In the genomic region with DNA sequence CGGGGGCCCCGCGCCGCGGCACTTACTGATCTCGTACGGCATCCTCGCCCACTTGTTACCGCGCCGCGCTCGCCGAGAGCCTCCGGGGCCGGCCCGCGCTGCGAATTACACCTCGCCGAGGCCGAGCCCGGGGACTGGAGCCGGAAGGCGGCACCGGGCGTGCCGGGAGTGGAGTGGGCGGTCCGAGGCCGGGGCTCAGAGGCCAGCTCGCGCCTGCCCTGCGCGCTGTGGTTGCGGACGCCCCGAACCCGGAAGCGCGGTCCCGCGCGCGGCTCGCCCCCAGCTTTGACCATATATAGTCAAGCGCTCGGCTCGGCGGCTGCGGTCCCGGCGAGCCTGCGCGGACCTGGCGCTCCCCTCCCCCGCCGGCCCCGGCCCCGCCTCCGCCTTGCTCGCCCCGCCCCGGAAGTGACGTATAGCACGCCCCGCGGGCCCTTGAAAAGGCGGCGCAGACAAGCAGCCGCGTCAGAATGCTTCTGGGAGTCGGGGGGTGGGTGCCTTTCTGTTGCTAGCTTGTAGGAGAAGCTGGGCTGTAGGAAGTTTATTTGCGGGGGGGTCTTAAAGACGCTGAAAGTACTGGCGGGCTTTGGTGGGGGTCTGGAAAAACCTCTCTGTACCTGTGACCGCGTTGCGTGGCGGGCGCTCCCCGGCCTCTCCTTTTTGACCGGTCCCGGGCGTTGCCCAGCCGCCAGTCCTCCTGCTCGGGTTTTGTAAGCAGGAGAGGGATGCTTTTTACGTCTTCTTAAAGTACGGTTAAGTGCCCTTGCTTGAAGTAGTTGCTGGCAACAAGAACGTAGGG, we compare ENCODE assay signal across 8 cellular contexts. TPM values are rescaled to one million over a fixed set of nuclear protein-coding genes. Genes with fewer than 3 reads are reported as not detected.
A peak's percentile ranks its signal among the peaks of the same experiment; 100 is the strongest.
DNase-seq lines count a peak whose midpoint lies in the region; ATAC-seq and TF ChIP-seq lines count a peak whose summit lies in the region.

A gene with protein sequence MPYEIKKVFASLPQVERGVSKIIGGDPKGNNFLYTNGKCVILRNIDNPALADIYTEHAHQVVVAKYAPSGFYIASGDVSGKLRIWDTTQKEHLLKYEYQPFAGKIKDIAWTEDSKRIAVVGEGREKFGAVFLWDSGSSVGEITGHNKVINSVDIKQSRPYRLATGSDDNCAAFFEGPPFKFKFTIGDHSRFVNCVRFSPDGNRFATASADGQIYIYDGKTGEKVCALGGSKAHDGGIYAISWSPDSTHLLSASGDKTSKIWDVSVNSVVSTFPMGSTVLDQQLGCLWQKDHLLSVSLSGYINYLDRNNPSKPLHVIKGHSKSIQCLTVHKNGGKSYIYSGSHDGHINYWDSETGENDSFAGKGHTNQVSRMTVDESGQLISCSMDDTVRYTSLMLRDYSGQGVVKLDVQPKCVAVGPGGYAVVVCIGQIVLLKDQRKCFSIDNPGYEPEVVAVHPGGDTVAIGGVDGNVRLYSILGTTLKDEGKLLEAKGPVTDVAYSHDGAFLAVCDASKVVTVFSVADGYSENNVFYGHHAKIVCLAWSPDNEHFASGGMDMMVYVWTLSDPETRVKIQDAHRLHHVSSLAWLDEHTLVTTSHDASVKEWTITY (minus strand): TSS at position 175 of the 799 bp plus-strand sequence. CDS start 133 bp downstream, at position 42.

- H3K18ac ChIP-seq in H9 (ENCODE audit: insufficient read length, low read depth, low read length) = peak within 1 kb of the TSS; percentile 93

- no peak within 1 kb of the TSS for H2BK20ac ChIP-seq in H9 (ENCODE audit: low read depth, low read length, poor library complexity, severe bottlenecking)

- H2BK12ac ChIP-seq in H9 (ENCODE audit: insufficient read length, low read depth, low read length) = no peak within 1 kb of the TSS

- no peak within 1 kb of the TSS; the same call in 1 of the 2 replicates for H3K4ac ChIP-seq in H9 (ENCODE audit: low read depth, low read length)

- peak; percentile 85 for ATAC-seq in stimulated activated naive CD8-positive, alpha-beta T cell treated with anti-CD3 and anti-CD28 coated beads, Interleukin-15, amount 100 ng/mL, for 72 hours

- peak; percentile 50 for TF ChIP-seq EP300 in neural cell (conservative IDR thresholded peaks at IDR 0.05; ENCODE audit: poor library complexity, severe bottlenecking)

- no CpG with 5 or more reads among the region's 90 CpGs for WGBS in H9 (ENCODE audit: extremely low coverage, insufficient read length, low lambda C conversion rate)

- TF ChIP-seq RAD21 in neural cell (conservative IDR thresholded peaks at IDR 0.05) = peak; percentile 11

- H2BK5ac ChIP-seq in H9 (ENCODE audit: insufficient read length, low read length) = no peak within 1 kb of the TSS

- H3K4me3 ChIP-seq in MG63 (peak within 1 kb of the TSS; percentile 68), neural cell (ENCODE audit: low read length) (peak within 1 kb of the TSS; percentile 87)

- peak within 1 kb of the TSS; percentile 40 for H2BK120ac ChIP-seq in H9 (ENCODE audit: low read depth, low read length, poor library complexity, severe bottlenecking)

- no peaks in the 10 kb centered on the region for H4K20me1 ChIP-seq in H9 (ENCODE audit: control insufficient read depth, insufficient read depth, insufficient read length)
- H4K20me1 ChIP-seq in neural cell (ENCODE audit: insufficient read depth) = no peaks in the 10 kb centered on the region

- no peaks in the 10 kb centered on the region; the same call in 1 of the 2 replicates for H3K27me3 Mint-ChIP-seq in H9 (ENCODE audit: low read depth)
- H3K27me3 Mint-ChIP-seq in stimulated activated naive CD8-positive, alpha-beta T cell treated with anti-CD3 and anti-CD28 coated beads, Interleukin-15, amount 100 ng/mL, for 72 hours = no peaks in the 10 kb centered on the region

- peaks cover 59 to 70% of the 10 kb centered on the region in 2 experiments for H3K4me1 Mint-ChIP-seq in H9
- H3K4me1 Mint-ChIP-seq in stimulated activated naive CD8-positive, alpha-beta T cell treated with anti-CD3 and anti-CD28 coated beads, Interleukin-15, amount 100 ng/mL, for 72 hours = peaks cover 90% of the 10 kb centered on the region

- H3K9me3 ChIP-seq in ES-I3 (ENCODE audit: control insufficient read depth, insufficient read depth, low read length) (no peaks in the 10 kb centered on the region), H9 (ENCODE audit: control insufficient read depth, low read depth, low read length) (no peaks in the 10 kb centered on the region), MG63 (no peaks in the 10 kb centered on the region), neural cell (ENCODE audit: low read length) (no peaks in the 10 kb centered on the region)

- H3K4me3 Mint-ChIP-seq in H9 = peak within 1 kb of the TSS; percentile 94 to 96
- peak within 1 kb of the TSS; percentile 93 to 94 for H3K4me3 Mint-ChIP-seq in stimulated activated naive CD8-positive, alpha-beta T cell treated with anti-CD3 and anti-CD28 coated beads, Interleukin-15, amount 100 ng/mL, for 72 hours

- no peak within 1 kb of the TSS for H3K56ac ChIP-seq in H9 (ENCODE audit: insufficient read length, low read depth, low read length)

- H2AFZ ChIP-seq in H9 (ENCODE audit: low read length) = no peak within 1 kb of the TSS
- H2AFZ ChIP-seq in neural cell (ENCODE audit: low read depth, low read length) = peak within 1 kb of the TSS; percentile 89

- no peaks in the 10 kb centered on the region for H3F3A ChIP-seq in neural cell (ENCODE audit: insufficient read depth, low read length, poor library complexity, severe bottlenecking)

- no peak within 1 kb of the TSS for H4K8ac ChIP-seq in H9 (replicated peaks; ENCODE audit: insufficient read length, low read depth, low read length)

- H3K4me1 ChIP-seq in ES-I3 (ENCODE audit: insufficient read depth, low read length) (peaks cover 25% of the 10 kb centered on the region), H9 (ENCODE audit: insufficient read depth, low read length) (peaks cover 11% of the 10 kb centered on the region)

- TF ChIP-seq CTCF in H9 (conservative IDR thresholded peaks at IDR 0.05) = no peak
- TF ChIP-seq CTCF in neural cell (IDR thresholded peaks at IDR 0.05; ENCODE audit: poor library complexity, severe bottlenecking) = no peak

- peak within 1 kb of the TSS; percentile 92 for H3K14ac ChIP-seq in H9 (ENCODE audit: insufficient read depth, low read length)

- no peak within 1 kb of the TSS for H2AK5ac ChIP-seq in H9 (ENCODE audit: insufficient read length, low read length)

- peak within 1 kb of the TSS; percentile 98 to 100 (median 98) for H3K27ac Mint-ChIP-seq in H9
- H3K27ac Mint-ChIP-seq in stimulated activated naive CD8-positive, alpha-beta T cell treated with anti-CD3 and anti-CD28 coated beads, Interleukin-15, amount 100 ng/mL, for 72 hours = peak within 1 kb of the TSS; percentile 94

- DNase-seq in H9 (peak; percentile 95), MG63 (peak; percentile 92), SIG-M5 (lab: John Stamatoyannopoulos, UW) (peak; percentile 13), activated gamma-delta T cell (lab: John Stamatoyannopoulos, UW) (peak; percentile 92), fibroblast of the conjunctiva (ENCODE audit: low read depth) (peak; percentile 91)
- peak; percentile 91 to 92 for DNase-seq in stimulated activated naive CD8-positive, alpha-beta T cell treated with anti-CD3 and anti-CD28 coated beads, Interleukin-15, amount 100 ng/mL, for 72 hours

- H4K5ac ChIP-seq in H9 (ENCODE audit: insufficient read length, low read depth, low read length) = no peak within 1 kb of the TSS

- H3K4me2 ChIP-seq in H9 (ENCODE audit: insufficient read depth, insufficient read length, low read length) = peak within 1 kb of the TSS; percentile 70
- H3K4me2 ChIP-seq in neural cell (ENCODE audit: low read length) = peak within 1 kb of the TSS; percentile 92

- H3K36me3 ChIP-seq in ES-I3 (ENCODE audit: insufficient read depth, low read length) (peaks cover 36% of the 10 kb centered on the region), MG63 (peaks cover 39% of the 10 kb centered on the region), neural cell (ENCODE audit: insufficient read depth, low read length) (no peaks in the 10 kb centered on the region)

- H3K9me2 ChIP-seq in neural cell (ENCODE audit: insufficient read depth, low read length) = no peaks in the 10 kb centered on the region

- peaks cover 13% of the 10 kb centered on the region for H3K23me2 ChIP-seq in H9 (ENCODE audit: insufficient read length, low read depth, low read length, poor library complexity, severe bottlenecking)

- peaks cover 13% of the 10 kb centered on the region; the same call in 1 of the 2 replicates for H3K79me2 ChIP-seq in H9 (ENCODE audit: insufficient read depth, low read length)
- H3K79me2 ChIP-seq in neural cell (replicated peaks; ENCODE audit: insufficient read depth, low read length) = peaks cover 20% of the 10 kb centered on the region

- no peak within 1 kb of the TSS for H3K23ac ChIP-seq in H9 (ENCODE audit: insufficient read length, low read depth, low read length)

- no peak within 1 kb of the TSS for H2BK15ac ChIP-seq in H9 (ENCODE audit: low read depth, low read length)

- H3K9ac ChIP-seq in ES-I3 (ENCODE audit: low read depth, low read length) (peak within 1 kb of the TSS; percentile 78), H9 (ENCODE audit: extremely low read depth, insufficient read length, low read length) (peak within 1 kb of the TSS; percentile 89), neural cell (ENCODE audit: low read length) (peak within 1 kb of the TSS; percentile 93)

- H3K9me3 Mint-ChIP-seq in H9 = no peaks in the 10 kb centered on the region; a peak in 1 of 5 replicates
- no peaks in the 10 kb centered on the region for H3K9me3 Mint-ChIP-seq in stimulated activated naive CD8-positive, alpha-beta T cell treated with anti-CD3 and anti-CD28 coated beads, Interleukin-15, amount 100 ng/mL, for 72 hours

- H3K27ac ChIP-seq in H9 (ENCODE audit: insufficient read length, low read depth, low read length) = peak within 1 kb of the TSS; percentile 27
- H3K27ac ChIP-seq in neural cell (ENCODE audit: low read length) = peak within 1 kb of the TSS; percentile 92

- peaks cover 3% of the 10 kb centered on the region for H3K79me1 ChIP-seq in H9 (ENCODE audit: insufficient read depth, low read depth, low read length, poor library complexity, severe bottlenecking)

- H3K27me3 ChIP-seq in H9 (ENCODE audit: insufficient read depth, low read length) = no peaks in the 10 kb centered on the region
- no peaks in the 10 kb centered on the region for H3K27me3 ChIP-seq in MG63
- H3K27me3 ChIP-seq in neural cell (ENCODE audit: insufficient read depth, low read depth, low read length) = no peaks in the 10 kb centered on the region

- H3K36me3 Mint-ChIP-seq in H9 (ENCODE audit: insufficient read depth in 1 of 3, low read depth in 3 of 3) = peaks cover 31 to 43% (median 42%) of the 10 kb centered on the region in 3 experiments

- no peak within 1 kb of the TSS for H4K91ac ChIP-seq in H9 (ENCODE audit: insufficient read length, low read depth, low read length)

- H3T11ph ChIP-seq in H9 (ENCODE audit: low read length) = no peak within 1 kb of the TSS

TF ChIP-seq in neural cell, 6 proteins besides CTCF, POLR2A, EP300 and RAD21 (continues in another document):
- TF ChIP-seq TAF1 (IDR thresholded peaks at IDR 0.05; ENCODE audit: low read depth) = no peak

RNA-seq across cellular contexts. Expression of the gene that starts here (rescaled TPM):
- total RNA-seq in H9 (2021) = 366 and 367 TPM in 2 replicates
- total RNA-seq in MG63 (2014; rRNA removed; shearing (Covaris generic); ENCODE audit: low replicate concordance) = 181 and 237 TPM in 2 replicates
- polyA plus RNA-seq in neural cell = 106 and 108 TPM in 2 replicates
- 121 and 130 TPM in 2 replicates for polyA minus RNA-seq in neural cell

Comparison
In these comparisons a context has a peak if more than half of its experiments do, and no peak if none do; other contexts are left out.
1. Peak in every context shown above with its lines: DNase-seq, ATAC-seq, H3K4me3 ChIP-seq and H3K27ac ChIP-seq.
2. DNase-seq: peak in every context shown above with its lines; median percentile 95 in H9; 92 in MG63; 92 in activated gamma-delta T cell; 92 in stimulated activated naive CD8-positive, alpha-beta T cell treated with anti-CD3 and anti-CD28 coated beads, Interleukin-15, amount 100 ng/mL, for 72 hours; 91 in fibroblast of the conjunctiva; 13 in SIG-M5.